Comparison of ENCODE assay signal across 11 cellular contexts in genomic region chr11:72569966-72570892, GRCh38.
DNase-seq lines count a peak whose midpoint lies in the region; ATAC-seq, FAIRE-seq and TF ChIP-seq lines count a peak whose summit lies in the region.
"Had no signal": no experiment of that assay in that cellular context is flagged by ENCODE, and none has a peak within 500 bp of the region (broad histone marks: within the 10 kb centered on the region; RNA-seq: fewer than 3 reads in every experiment).

No MANE protein-coding gene starts in this region.

- ATAC-seq in left lung: peak; percentile 47
- no peak for ATAC-seq in HG03378 (IDR thresholded peaks at IDR 0.05; ENCODE audit: unreplicated experiment)
- ATAC-seq in HG03139 (IDR thresholded peaks at IDR 0.05; ENCODE audit: unreplicated experiment): no peak

- DNase-seq in AG08396 (ENCODE audit: low spot score): peak; percentile 7
- peak; percentile 71 for DNase-seq in HTR-8/SVneo (ENCODE audit: insufficient read length, low spot score)
- DNase-seq in brain microvascular endothelial cell: peak; percentile 88
- no peak for DNase-seq in left lung
- DNase-seq in RPMI8226: no peak
- DNase-seq in NCI-H1105 (lab: John Stamatoyannopoulos, UW): no peak
- DNase-seq: heart right ventricle, NCI-H446 treated with DMSO at 0.1 percent for 48 hours had no signal

- in situ Hi-C loops in brain microvascular endothelial cell (cut with HindIII; ENCODE audit: low pct_ligation_motif_present, low sequenced_read_pairs): no loop called here

- H3K4me3 ChIP-seq in brain microvascular endothelial cell (ENCODE audit: low read depth, low read length) (no peak overlapping the region), left lung (no peak overlapping the region)
- H3K4me3 ChIP-seq: heart right ventricle had no signal

- H3K36me3 ChIP-seq in brain microvascular endothelial cell (replicated peaks) (no peaks in the 10 kb centered on the region), left lung (no peaks in the 10 kb centered on the region)
- H3K36me3 ChIP-seq: heart right ventricle had no signal

- intact Hi-C loops in left lung (cut with DNase I): no loop called here

- peak; percentile 86 for FAIRE-seq in HTR-8/SVneo (lab: Jason Lieb, UNC)
- FAIRE-seq: GM12892 had no signal

- H3K27me3 ChIP-seq in brain microvascular endothelial cell (replicated peaks): no peaks in the 10 kb centered on the region
- H3K27me3 ChIP-seq in left lung: peaks cover 0 to 30% of the 10 kb centered on the region in 2 donors

- peak overlapping the region; percentile 73 for H3K27ac ChIP-seq in brain microvascular endothelial cell
- peak overlapping the region in 1 of 2 donors; percentile 18 for H3K27ac ChIP-seq in left lung

- no peaks in the 10 kb centered on the region for H3K9me3 ChIP-seq in left lung
- H3K9me3 ChIP-seq: heart right ventricle had no signal

- no peak for TF ChIP-seq CTCF in brain microvascular endothelial cell (IDR thresholded peaks at IDR 0.05; ENCODE audit: low read depth, low read length, missing control alignments)
- TF ChIP-seq CTCF in left lung (IDR thresholded peaks at IDR 0.05): no peak

- H3K4me1 ChIP-seq in left lung: no peaks in the 10 kb centered on the region

Comparison
In these comparisons a context has a peak if more than half of its experiments do, and no peak if none do; other contexts are left out.
1. DNase-seq: peak in AG08396 (single experiment), HTR-8/SVneo (single experiment) and brain microvascular endothelial cell (single experiment); none in left lung (0 of 2), RPMI8226 (single experiment) and NCI-H1105 (single experiment).